In the genomic region with DNA sequence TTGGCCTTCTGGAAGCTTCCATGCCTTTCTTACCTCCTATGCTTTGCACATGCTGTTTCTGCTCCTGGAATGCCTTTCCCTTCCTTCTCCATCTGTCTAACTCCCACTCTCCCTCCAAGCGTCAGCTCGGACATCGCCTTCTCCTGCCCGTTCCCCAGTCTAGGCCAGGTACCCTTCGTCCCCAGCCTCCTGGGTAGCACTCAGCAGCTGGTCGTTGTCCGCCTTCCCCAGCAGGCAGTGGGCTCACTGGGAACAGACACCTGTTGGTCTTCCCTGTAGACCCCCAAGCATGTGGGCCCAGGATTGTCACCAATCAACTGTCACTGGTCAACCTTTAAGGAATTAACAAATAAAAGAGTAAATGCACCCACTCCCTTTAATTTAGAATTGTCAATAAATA, we compare ENCODE assay signal across 20 cellular contexts.
DNase-seq lines count a peak whose midpoint lies in the region; ATAC-seq, FAIRE-seq and TF ChIP-seq lines count a peak whose summit lies in the region.
"Had no signal": no experiment of that assay in that cellular context is flagged by ENCODE, and none has a peak within 500 bp of the region (broad histone marks: within the 10 kb centered on the region; RNA-seq: fewer than 3 reads in every experiment).

No MANE protein-coding gene starts in this region.

- WGBS in H1 (ENCODE audit: extremely low coverage in 1 of 2, insufficient coverage in 1 of 2, insufficient read length in 1 of 2, insufficient replicate concordance in 2 of 2, low coverage in 1 of 2, low lambda C conversion rate in 2 of 2, missing lambda C conversion rate in 1 of 2), 2 experiments: 92% methylated on average over 7 of the region's 7 CpGs; no CpG with 5 or more reads in 1 of the 2 experiments

- H3K36me3 Mint-ChIP-seq in natural killer cell treated with Interleukin-12 subunit alpha and Interleukin-12 subunit beta and Interleukin-15 and Interleukin-18, amount 100 ng/mL, for 72 hours: no peaks in the 10 kb centered on the region
- no peaks in the 10 kb centered on the region for H3K36me3 Mint-ChIP-seq in natural killer cell
- H3K36me3 Mint-ChIP-seq: CD4-positive, CD25-positive, alpha-beta regulatory T cell; CD8-positive, alpha-beta memory T cell had no signal

- H3K9me3 ChIP-seq in H1 (ENCODE audit: insufficient read depth in 2 of 2, low read depth in 1 of 2, low read length in 1 of 2): no peaks in the 10 kb centered on the region

- no peak overlapping the region for H3K4me3 Mint-ChIP-seq in natural killer cell treated with Interleukin-12 subunit alpha and Interleukin-12 subunit beta and Interleukin-15 and Interleukin-18, amount 100 ng/mL, for 72 hours
- no peak overlapping the region for H3K4me3 Mint-ChIP-seq in natural killer cell
- H3K4me3 Mint-ChIP-seq: B cell; CD4-positive, CD25-positive, alpha-beta regulatory T cell; CD8-positive, alpha-beta memory T cell; GM23338; IgD-negative memory B cell had no signal

- H3K4me2 ChIP-seq in H1 (ENCODE audit: insufficient read depth in 1 of 2, low read depth in 2 of 2, low read length in 2 of 2): no peak overlapping the region
- H3K4me2 ChIP-seq: BLaER1 treated with 17β-estradiol and CSF1 and Interleukin-3, amounts not matched to agents 10 nM and 100 nM; GM23338 had no signal

- H3K27me3 Mint-ChIP-seq in natural killer cell treated with Interleukin-12 subunit alpha and Interleukin-12 subunit beta and Interleukin-15 and Interleukin-18, amount 100 ng/mL, for 72 hours: peaks cover 5 to 15% of the 10 kb centered on the region in 2 donors
- peaks cover 8 to 11% of the 10 kb centered on the region in 2 donors for H3K27me3 Mint-ChIP-seq in natural killer cell (ENCODE audit: low read depth in 2 of 2)

- peak; percentile 55 for DNase-seq in natural killer cell treated with Interleukin-12 subunit alpha and Interleukin-12 subunit beta and Interleukin-15 and Interleukin-18, amount 100 ng/mL, for 72 hours (ENCODE audit: low spot score)
- DNase-seq in natural killer cell (no peak), H1 (ENCODE audit: low read depth in 1 of 2, low spot score in 2 of 2) (no peak), posterior vena cava (ENCODE audit: low spot score) (peak; percentile 61)
- DNase-seq: CD4-positive, CD25-positive, alpha-beta regulatory T cell; CD8-positive, alpha-beta memory T cell; COR-L47; H7; KBM-7 had no signal

- TF ChIP-seq CTCF in natural killer cell (IDR thresholded peaks at IDR 0.05): no peak
- no peak for TF ChIP-seq CTCF in H1 (IDR thresholded peaks at IDR 0.05; ENCODE audit: control extremely low read depth in 1 of 3, insufficient read depth in 1 of 3, low read depth in 1 of 3, low read length in 3 of 3)

- peaks cover 0 to 6% (median 0%) of the 10 kb centered on the region in 4 experiments; a peak in 1 of 7 replicates for H3K4me1 ChIP-seq in H1 (replicated peaks in 1 of 4; ENCODE audit: control insufficient read depth in 3 of 4, insufficient read depth in 4 of 4, low read length in 3 of 4)

- H3K56ac ChIP-seq in H1 (replicated peaks; ENCODE audit: insufficient read length, low read depth, low read length): no peak overlapping the region

- no peak overlapping the region for H3K27ac Mint-ChIP-seq in natural killer cell treated with Interleukin-12 subunit alpha and Interleukin-12 subunit beta and Interleukin-15 and Interleukin-18, amount 100 ng/mL, for 72 hours
- no peak overlapping the region for H3K27ac Mint-ChIP-seq in natural killer cell
- H3K27ac Mint-ChIP-seq: B cell; CD4-positive, CD25-positive, alpha-beta regulatory T cell; CD8-positive, alpha-beta memory T cell; GM23338; IgD-negative memory B cell had no signal

- H3K9me3 Mint-ChIP-seq in natural killer cell treated with Interleukin-12 subunit alpha and Interleukin-12 subunit beta and Interleukin-15 and Interleukin-18, amount 100 ng/mL, for 72 hours: no peaks in the 10 kb centered on the region
- H3K9me3 Mint-ChIP-seq in natural killer cell: no peaks in the 10 kb centered on the region
- H3K9me3 Mint-ChIP-seq: CD8-positive, alpha-beta memory T cell; GM23338 had no signal

- no peak overlapping the region for H3K4me3 ChIP-seq in H1 (ENCODE audit: extremely low read depth in 1 of 4, insufficient read depth in 2 of 4, low read depth in 3 of 4, low read length in 4 of 4)
- H3K4me3 ChIP-seq: BLaER1 treated with 17β-estradiol and CSF1 and Interleukin-3, amounts not matched to agents 10 nM and 100 nM; GM23338 had no signal

- H4K5ac ChIP-seq in H1 (ENCODE audit: insufficient read length, low read depth, low read length): no peak overlapping the region

- no peak overlapping the region for H3K27ac ChIP-seq in H1 (ENCODE audit: low read depth, low read length)
- H3K27ac ChIP-seq: BLaER1 treated with 17β-estradiol and CSF1 and Interleukin-3, amounts not matched to agents 10 nM and 100 nM had no signal

- H3K4ac ChIP-seq in H1 (replicated peaks; ENCODE audit: insufficient read length, low read depth, low read length): no peak overlapping the region

- 0 out of 7 replicates have a peak, but pooled peaks cover 0 to 2% (median 0%) of the 10 kb centered on the region in 4 experiments for H3K27me3 ChIP-seq in H1 (replicated peaks in 1 of 4; ENCODE audit: control insufficient read depth in 3 of 4, extremely low read depth in 1 of 4, insufficient read depth in 3 of 4, low read length in 3 of 4)
- H3K27me3 ChIP-seq: BLaER1 treated with 17β-estradiol and CSF1 and Interleukin-3, amounts not matched to agents 10 nM and 100 nM had no signal

- CTCF ChIA-PET in H1 (lab: Charles Lee; ENCODE audit: partially characterized antibody): interaction anchor here (0.9 to 5.6 kb wide), 9 partner anchors 9 to 220 kb away, joined by 3 to 47 read pairs (median 5); no protein-coding TSS in a partner anchor

- peak overlapping the region; percentile 11; the same call in 1 of the 2 replicates for H4K8ac ChIP-seq in H1 (ENCODE audit: extremely low read depth, insufficient read depth, low read length)

- H3K79me2 ChIP-seq in H1 (ENCODE audit: control insufficient read depth in 1 of 2, insufficient read depth in 2 of 2, low read length in 2 of 2): no peaks in the 10 kb centered on the region

- no peaks in the 10 kb centered on the region for H3K36me3 ChIP-seq in H1 (ENCODE audit: control insufficient read depth in 2 of 4, insufficient read depth in 4 of 4, low read length in 3 of 4)
- H3K36me3 ChIP-seq: BLaER1 treated with 17β-estradiol and CSF1 and Interleukin-3, amounts not matched to agents 10 nM and 100 nM had no signal

- no peak overlapping the region for H4K91ac ChIP-seq in H1 (replicated peaks; ENCODE audit: insufficient read length, low read length)

- FAIRE-seq in H1 (lab: Jason Lieb, UNC): no peak
- FAIRE-seq: G401.6, GM12891, GM18507, HTR-8/SVneo had no signal

- no peaks in the 10 kb centered on the region for H3K4me1 Mint-ChIP-seq in natural killer cell treated with Interleukin-12 subunit alpha and Interleukin-12 subunit beta and Interleukin-15 and Interleukin-18, amount 100 ng/mL, for 72 hours (ENCODE audit: low read depth in 2 of 2)
- H3K4me1 Mint-ChIP-seq in natural killer cell: peaks cover 0 to 4% of the 10 kb centered on the region in 2 donors
- H3K4me1 Mint-ChIP-seq: CD4-positive, CD25-positive, alpha-beta regulatory T cell; CD8-positive, alpha-beta memory T cell had no signal

- TF ChIP-seq RAD21 in H1 (IDR thresholded peaks at IDR 0.05 in 1 of 2, conservative IDR thresholded peaks at IDR 0.05 in 1 of 2; ENCODE audit: low read depth in 2 of 2, low read length in 2 of 2): no peak

- no peak for TF ChIP-seq POLR2A in H1 (IDR thresholded peaks at IDR 0.05; ENCODE audit: control extremely low read depth in 1 of 2, low read depth in 2 of 2, low read length in 2 of 2)

- H3K9ac ChIP-seq in H1 (replicated peaks in 1 of 4; ENCODE audit: extremely low read depth in 1 of 4, low read depth in 3 of 4, low read length in 3 of 4): no peak overlapping the region
- H3K9ac ChIP-seq: BLaER1 treated with 17β-estradiol and CSF1 and Interleukin-3, amounts not matched to agents 10 nM and 100 nM had no signal

- H2BK20ac ChIP-seq in H1 (ENCODE audit: low read length): no peak overlapping the region

- H3K18ac ChIP-seq in H1 (ENCODE audit: extremely low read depth, low read length): 0 out of 2 replicates have a peak overlapping the region, but pooled peaks have one; percentile 2

- ATAC-seq in natural killer cell treated with Interleukin-12 subunit alpha and Interleukin-12 subunit beta and Interleukin-15 and Interleukin-18, amount 100 ng/mL, for 72 hours: no peak
- ATAC-seq in natural killer cell (no peak), HG03280 (IDR thresholded peaks at IDR 0.05; ENCODE audit: unreplicated experiment) (no peak), GM18498 (IDR thresholded peaks at IDR 0.05; ENCODE audit: unreplicated experiment) (no peak), HG03095 (IDR thresholded peaks at IDR 0.05; ENCODE audit: unreplicated experiment) (no peak)
- ATAC-seq: GM23338 had no signal

- POLR2A ChIA-PET in H1 (lab: Charles Lee; ENCODE audit: partially characterized antibody): interaction anchor here (1.4 kb wide), 1 partner anchor 13 kb away, joined by 3 read pairs; no protein-coding TSS in a partner anchor

- H3K23ac ChIP-seq in H1 (ENCODE audit: insufficient read length): no peak overlapping the region

- peak overlapping the region; percentile 75; the same call in 1 of the 2 replicates for H2BK12ac ChIP-seq in H1 (ENCODE audit: low read depth, low read length)

- H2AK5ac ChIP-seq in H1 (ENCODE audit: low read depth, low read length): no peak overlapping the region

- no peak overlapping the region for H2BK5ac ChIP-seq in H1 (ENCODE audit: low read depth, low read length)

- H3K14ac ChIP-seq in H1 (ENCODE audit: insufficient read length): no peak overlapping the region

- H2BK15ac ChIP-seq in H1 (ENCODE audit: low read length): no peak overlapping the region

- no peaks in the 10 kb centered on the region for H3K23me2 ChIP-seq in H1 (ENCODE audit: low read depth, low read length)

- no peaks in the 10 kb centered on the region for H3K79me1 ChIP-seq in H1 (ENCODE audit: low read depth, low read length)

- H2AFZ ChIP-seq in H1 (ENCODE audit: low read length): no peak overlapping the region
- H2AFZ ChIP-seq: GM23338 had no signal

- no peaks in the 10 kb centered on the region for H4K20me1 ChIP-seq in H1 (replicated peaks in 1 of 2; ENCODE audit: control insufficient read depth in 1 of 2, insufficient read depth in 2 of 2, low read length in 2 of 2)
- H4K20me1 ChIP-seq: BLaER1 treated with 17β-estradiol and CSF1 and Interleukin-3, amounts not matched to agents 10 nM and 100 nM had no signal

- TF ChIP-seq EP300 in H1 (IDR thresholded peaks at IDR 0.05; ENCODE audit: borderline replicate concordance in 1 of 2, low read depth in 2 of 2, low read length in 2 of 2): no peak

- no peak overlapping the region for H2BK120ac ChIP-seq in H1 (replicated peaks; ENCODE audit: low read depth, low read length)

- intact Hi-C loops in natural killer cell (cut with micrococcal nuclease): no loop called here
- intact Hi-C loops in posterior vena cava (cut with DNase I): loop anchor here in 1 of 2 donors (10.0 kb wide), 1 partner anchor 241 kb away; no protein-coding TSS in a partner anchor

TF ChIP-seq in H1, 55 proteins besides CTCF, POLR2A, EP300 and RAD21 (continues in another document):
- TF ChIP-seq BACH1 (IDR thresholded peaks at IDR 0.05; ENCODE audit: low read length): no peak
- TF ChIP-seq CREB1 (IDR thresholded peaks at IDR 0.05): no peak
- TF ChIP-seq CBX5 (IDR thresholded peaks at IDR 0.05; ENCODE audit: low read depth, low read length): no peak
- no peak for TF ChIP-seq TAF1 (IDR thresholded peaks at IDR 0.05; ENCODE audit: low read depth, low read length)
- TF ChIP-seq CHD2 (IDR thresholded peaks at IDR 0.05; ENCODE audit: low read length): no peak

Comparison
In these comparisons a context has a peak if more than half of its experiments do, and no peak if none do; other contexts are left out.
1. DNase-seq: peak in natural killer cell treated with Interleukin-12 subunit alpha and Interleukin-12 subunit beta and Interleukin-15 and Interleukin-18, amount 100 ng/mL, for 72 hours (single experiment) and posterior vena cava (single experiment); none in natural killer cell (single experiment) and H1 (0 of 2).